Comparison of ENCODE assay signal across 8 cellular contexts in the genomic region with DNA sequence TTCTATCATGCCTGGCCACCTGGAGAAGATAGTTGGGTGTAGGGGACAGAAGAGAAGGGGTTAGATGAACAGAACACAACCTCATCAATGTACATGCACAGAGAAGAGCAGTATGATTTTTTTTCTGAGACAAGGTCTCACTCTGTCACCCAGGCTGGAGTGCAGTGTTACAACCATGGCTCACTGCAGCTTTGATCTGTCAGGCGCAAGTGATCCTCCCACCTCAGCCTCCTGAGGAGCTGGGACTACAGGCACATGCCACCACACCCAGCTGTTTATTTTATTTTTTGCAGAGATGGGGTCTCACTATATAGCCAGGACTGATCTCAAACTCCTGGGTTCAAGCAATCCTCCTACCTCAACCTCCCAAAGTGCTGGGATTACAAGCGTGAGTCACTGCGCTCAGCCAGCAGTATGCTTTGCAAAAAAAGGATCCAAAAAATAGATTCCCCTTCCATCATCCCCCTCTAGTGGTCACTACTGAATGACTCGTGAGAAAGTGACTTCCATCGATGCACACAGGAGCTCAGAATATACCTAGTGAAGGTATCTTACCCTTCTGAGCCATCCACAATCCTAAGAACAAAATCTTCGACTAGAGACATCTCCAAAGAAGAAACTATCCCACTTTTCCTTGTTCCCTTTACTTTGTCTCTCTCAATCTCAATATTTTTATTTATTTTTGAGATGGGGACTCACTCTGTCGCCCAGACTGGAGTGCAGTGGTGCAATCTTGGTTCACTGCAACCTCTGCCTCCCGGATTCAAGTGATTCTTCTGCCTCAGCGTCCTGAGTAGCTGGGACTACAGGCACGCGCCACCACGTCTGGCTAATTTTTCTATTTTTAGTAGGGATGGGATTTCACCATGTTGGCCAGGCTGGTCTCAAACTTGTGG. TPM values are rescaled to one million over a fixed set of nuclear protein-coding genes. Genes with fewer than 3 reads are reported as not detected.
DNase-seq lines count a peak whose midpoint lies in the region; ATAC-seq and TF ChIP-seq lines count a peak whose summit lies in the region.

No MANE protein-coding gene starts in this region.

- no peak overlapping the region for H3K4me3 Mint-ChIP-seq in Caco-2 (ENCODE audit: unreplicated experiment)
- H3K4me3 Mint-ChIP-seq in activated B cell treated with CpG ODN at 0.5 μM for 24 hours: no peak overlapping the region
- no peak overlapping the region for H3K4me3 Mint-ChIP-seq in natural killer cell
- no peak overlapping the region for H3K4me3 Mint-ChIP-seq in mesothelial cell of epicardium

- no peaks in the 10 kb centered on the region for H3K4me1 Mint-ChIP-seq in Caco-2 (ENCODE audit: low read depth, unreplicated experiment)
- peaks cover 7% of the 10 kb centered on the region for H3K4me1 Mint-ChIP-seq in activated B cell treated with CpG ODN at 0.5 μM for 24 hours
- H3K4me1 Mint-ChIP-seq in natural killer cell: no peaks in the 10 kb centered on the region
- peaks cover 6% of the 10 kb centered on the region for H3K4me1 Mint-ChIP-seq in mesothelial cell of epicardium

- 0 out of 2 replicates have a peak, but pooled peaks cover 1% of the 10 kb centered on the region for H3K27me3 ChIP-seq in Caco-2 (replicated peaks; ENCODE audit: control insufficient read depth, insufficient read depth, low read length)

- CTCF ChIA-PET in Caco-2 (lab: Charles Lee): interaction anchor here (0.7 to 1.3 kb wide), 13 partner anchors 9 to 279 kb away, joined by 3 to 13 read pairs (median 4); a partner anchor contains a TSS
- CTCF ChIA-PET in activated B cell treated with CpG ODN at 0.5 μM for 24 hours (lab: Charles Lee): interaction anchor here (0.6 to 3.9 kb wide), 30 partner anchors 9 to 910 kb away, joined by 3 to 45 read pairs (median 6); a partner anchor contains a TSS

- no peak overlapping the region for H3K27ac Mint-ChIP-seq in Caco-2 (ENCODE audit: unreplicated experiment)
- H3K27ac Mint-ChIP-seq in activated B cell treated with CpG ODN at 0.5 μM for 24 hours: no peak overlapping the region
- H3K27ac Mint-ChIP-seq in natural killer cell: no peak overlapping the region
- no peak overlapping the region for H3K27ac Mint-ChIP-seq in mesothelial cell of epicardium

- peak; percentile 56 to 74 for TF ChIP-seq CTCF in Caco-2 (IDR thresholded peaks at IDR 0.05; ENCODE audit: insufficient read depth in 1 of 2, low read depth in 1 of 2, low read length in 1 of 2, severe bottlenecking in 1 of 2, unreplicated experiment in 1 of 2)
- TF ChIP-seq CTCF in activated B cell treated with CpG ODN at 0.5 μM for 24 hours (IDR thresholded peaks at IDR 0.05): peak; percentile 54
- TF ChIP-seq CTCF in natural killer cell (IDR thresholded peaks at IDR 0.05): peak; percentile 87
- no peak for TF ChIP-seq CTCF in mesothelial cell of epicardium (IDR thresholded peaks at IDR 0.05; ENCODE audit: unreplicated experiment)

- H3K4me3 ChIP-seq in Caco-2 (ENCODE audit: low read depth, low read length): no peak overlapping the region

- H3K27me3 Mint-ChIP-seq in Caco-2 (ENCODE audit: insufficient read depth, unreplicated experiment): peaks cover 3% of the 10 kb centered on the region
- H3K27me3 Mint-ChIP-seq in activated B cell treated with CpG ODN at 0.5 μM for 24 hours: no peaks in the 10 kb centered on the region
- no peaks in the 10 kb centered on the region for H3K27me3 Mint-ChIP-seq in natural killer cell (ENCODE audit: low read depth in 2 of 2)
- H3K27me3 Mint-ChIP-seq in mesothelial cell of epicardium (ENCODE audit: low read depth): peaks cover 24% of the 10 kb centered on the region

- POLR2A ChIA-PET in Caco-2 (lab: Charles Lee) (interaction anchor here (0.8 kb wide), 1 partner anchor 21 kb away, joined by 3 read pairs; a partner anchor contains a TSS), activated B cell treated with CpG ODN at 0.5 μM for 24 hours (lab: Charles Lee) (interaction anchor here (0.6 to 2.7 kb wide), 12 partner anchors 11 to 495 kb away, joined by 3 to 34 read pairs (median 6); a partner anchor contains a TSS)

- H3K9me3 Mint-ChIP-seq in Caco-2 (ENCODE audit: unreplicated experiment) (no peaks in the 10 kb centered on the region), activated B cell treated with CpG ODN at 0.5 μM for 24 hours (no peaks in the 10 kb centered on the region), natural killer cell (no peaks in the 10 kb centered on the region), mesothelial cell of epicardium (no peaks in the 10 kb centered on the region)

- H3K4me1 ChIP-seq in Caco-2: no peaks in the 10 kb centered on the region

- H3K36me3 ChIP-seq in Caco-2 (ENCODE audit: control insufficient read depth, insufficient read depth, low read length): no peaks in the 10 kb centered on the region

- no TSS peak for BruUV-seq in Caco-2 (replicated peaks; lab: Mats Ljungman, UMichigan)

- no peaks in the 10 kb centered on the region for H3K36me3 Mint-ChIP-seq in Caco-2 (ENCODE audit: insufficient read depth, unreplicated experiment)
- H3K36me3 Mint-ChIP-seq in activated B cell treated with CpG ODN at 0.5 μM for 24 hours (ENCODE audit: low read depth): peaks cover 6% of the 10 kb centered on the region
- H3K36me3 Mint-ChIP-seq in natural killer cell: no peaks in the 10 kb centered on the region
- H3K36me3 Mint-ChIP-seq in mesothelial cell of epicardium: no peaks in the 10 kb centered on the region

- no peaks in the 10 kb centered on the region for H3K9me3 ChIP-seq in Caco-2

- DNase-seq in Caco-2 (peak; percentile 41 to 71), NCI-H2107 treated with DMSO at 0.1 percent for 48 hours (lab: John Stamatoyannopoulos, UW; ENCODE audit: unreplicated experiment) (peak; percentile 34), activated B cell treated with CpG ODN at 0.5 μM for 24 hours (no peak), epidermal melanocyte (ENCODE audit: insufficient read length, low spot score) (peak; percentile 69), natural killer cell (no peak), mesothelial cell of epicardium (ENCODE audit: low spot score in 2 of 2, unreplicated experiment in 2 of 2) (no peak)

- intact Hi-C loops in Caco-2 (cut with micrococcal nuclease; ENCODE audit: unreplicated experiment): loop anchor here (1.0 kb wide), 2 partner anchors 33 to 43 kb away; no protein-coding TSS in a partner anchor
- intact Hi-C loops in activated B cell treated with CpG ODN at 0.5 μM for 24 hours (cut with micrococcal nuclease): loop anchor here (1.0 to 10.0 kb wide), 8 partner anchors 11 to 413 kb away; a partner anchor contains a TSS
- intact Hi-C loops in natural killer cell (cut with micrococcal nuclease): loop anchor here (1.0 to 5.0 kb wide), 3 partner anchors 135 to 275 kb away; no protein-coding TSS in a partner anchor

- ATAC-seq in GM21529 (IDR thresholded peaks at IDR 0.05; ENCODE audit: unreplicated experiment) (peak; percentile 67), activated B cell treated with CpG ODN at 0.5 μM for 24 hours (ENCODE audit: low read depth) (peak; percentile 96), natural killer cell (peak; percentile 88 to 99 (median 96)), GM18909 (IDR thresholded peaks at IDR 0.05; ENCODE audit: poor library complexity, unreplicated experiment) (no peak)

RNA-seq across cellular contexts. Expression of a gene that starts 21.0 kb away (rescaled TPM):
- total RNA-seq in Caco-2 (2022) (3.4 and 4.4 TPM in 2 replicates), activated B cell treated with CpG ODN at 0.5 μM for 24 hours (10.8 and 15.2 TPM in 2 replicates), natural killer cell (1 to 10 TPM; 5.6 to 7.8 (median 7.2) TPM), mesothelial cell of epicardium (3.4 to 6.1 TPM (median 4.3 TPM) in 3 replicates)

RNA-seq across cellular contexts. Expression of a gene that starts 22.1 kb away (rescaled TPM):
- total RNA-seq in Caco-2 (2022): 41.0 and 43.3 TPM in 2 replicates
- total RNA-seq in activated B cell treated with CpG ODN at 0.5 μM for 24 hours: 61.0 and 65.5 TPM in 2 replicates
- 10 to 100 TPM; 48.1 to 54.9 (median 54.1) TPM for total RNA-seq in natural killer cell
- total RNA-seq in mesothelial cell of epicardium: 34.7 to 38.5 TPM (median 38.4 TPM) in 3 replicates

RNA-seq across cellular contexts. Expression of a gene that starts 28.8 kb away (rescaled TPM):
- total RNA-seq in Caco-2 (2022) (38.3 and 39.5 TPM in 2 replicates), activated B cell treated with CpG ODN at 0.5 μM for 24 hours (41.2 and 45.0 TPM in 2 replicates), natural killer cell (10 to 100 TPM; 41.0 to 45.1 (median 44.7) TPM), mesothelial cell of epicardium (25.7 to 29.3 TPM (median 26.6 TPM) in 3 replicates)

RNA-seq across cellular contexts. Expression of a gene that starts 34.2 kb away (rescaled TPM):
- total RNA-seq in Caco-2 (2022) (0.68 TPM in 1 of 2 replicates, not detected in the other), activated B cell treated with CpG ODN at 0.5 μM for 24 hours (2.1 and 2.2 TPM in 2 replicates), natural killer cell (10 to 100 TPM; 18.8 to 38.8 (median 29.4) TPM), mesothelial cell of epicardium (6.1 to 7.3 TPM (median 6.7 TPM) in 3 replicates)

RNA-seq across cellular contexts. Expression of a gene that starts 49.6 kb away (rescaled TPM):
- total RNA-seq in Caco-2 (2022) (53.4 and 58.9 TPM in 2 replicates), activated B cell treated with CpG ODN at 0.5 μM for 24 hours (65.8 and 79.4 TPM in 2 replicates), natural killer cell (100 to 1,000 TPM; 143 to 206 (median 157) TPM), mesothelial cell of epicardium (52.8 to 56.3 TPM (median 54.5 TPM) in 3 replicates)

Comparison
In these comparisons a context has a peak if more than half of its experiments do, and no peak if none do; other contexts are left out.
1. DNase-seq: peak in Caco-2 (2 of 2), NCI-H2107 treated with DMSO at 0.1 percent for 48 hours (single experiment) and epidermal melanocyte (single experiment); none in activated B cell treated with CpG ODN at 0.5 μM for 24 hours (single experiment), natural killer cell (single experiment) and mesothelial cell of epicardium (0 of 2).